ENCODE assay signal across 1 cellular context in the genomic region with DNA sequence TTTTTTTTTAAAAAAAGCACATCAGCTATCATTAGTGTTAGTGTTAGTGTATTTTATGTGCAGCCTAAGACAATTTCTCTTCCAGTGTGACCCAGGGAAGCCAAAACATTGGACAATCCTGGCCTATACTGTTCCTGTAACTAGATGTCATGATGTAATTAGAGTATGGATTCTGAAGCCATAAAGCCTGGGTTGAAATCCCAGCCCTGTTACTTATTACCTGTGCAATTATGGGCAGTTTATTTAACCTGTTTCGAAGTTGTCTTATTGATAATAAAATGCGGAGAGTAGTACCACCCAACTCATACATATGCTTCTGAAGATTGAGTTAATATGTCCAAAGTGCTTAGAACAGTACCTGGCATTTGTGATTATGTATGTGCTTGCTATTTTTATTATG.
TF ChIP-seq lines count a peak whose summit lies in the region.

No MANE protein-coding gene starts in this region.

TF ChIP-seq in GM23338, 12 proteins besides CTCF, POLR2A, EP300 and RAD21 (continued from another document):
- TF ChIP-seq, protein P1, sequence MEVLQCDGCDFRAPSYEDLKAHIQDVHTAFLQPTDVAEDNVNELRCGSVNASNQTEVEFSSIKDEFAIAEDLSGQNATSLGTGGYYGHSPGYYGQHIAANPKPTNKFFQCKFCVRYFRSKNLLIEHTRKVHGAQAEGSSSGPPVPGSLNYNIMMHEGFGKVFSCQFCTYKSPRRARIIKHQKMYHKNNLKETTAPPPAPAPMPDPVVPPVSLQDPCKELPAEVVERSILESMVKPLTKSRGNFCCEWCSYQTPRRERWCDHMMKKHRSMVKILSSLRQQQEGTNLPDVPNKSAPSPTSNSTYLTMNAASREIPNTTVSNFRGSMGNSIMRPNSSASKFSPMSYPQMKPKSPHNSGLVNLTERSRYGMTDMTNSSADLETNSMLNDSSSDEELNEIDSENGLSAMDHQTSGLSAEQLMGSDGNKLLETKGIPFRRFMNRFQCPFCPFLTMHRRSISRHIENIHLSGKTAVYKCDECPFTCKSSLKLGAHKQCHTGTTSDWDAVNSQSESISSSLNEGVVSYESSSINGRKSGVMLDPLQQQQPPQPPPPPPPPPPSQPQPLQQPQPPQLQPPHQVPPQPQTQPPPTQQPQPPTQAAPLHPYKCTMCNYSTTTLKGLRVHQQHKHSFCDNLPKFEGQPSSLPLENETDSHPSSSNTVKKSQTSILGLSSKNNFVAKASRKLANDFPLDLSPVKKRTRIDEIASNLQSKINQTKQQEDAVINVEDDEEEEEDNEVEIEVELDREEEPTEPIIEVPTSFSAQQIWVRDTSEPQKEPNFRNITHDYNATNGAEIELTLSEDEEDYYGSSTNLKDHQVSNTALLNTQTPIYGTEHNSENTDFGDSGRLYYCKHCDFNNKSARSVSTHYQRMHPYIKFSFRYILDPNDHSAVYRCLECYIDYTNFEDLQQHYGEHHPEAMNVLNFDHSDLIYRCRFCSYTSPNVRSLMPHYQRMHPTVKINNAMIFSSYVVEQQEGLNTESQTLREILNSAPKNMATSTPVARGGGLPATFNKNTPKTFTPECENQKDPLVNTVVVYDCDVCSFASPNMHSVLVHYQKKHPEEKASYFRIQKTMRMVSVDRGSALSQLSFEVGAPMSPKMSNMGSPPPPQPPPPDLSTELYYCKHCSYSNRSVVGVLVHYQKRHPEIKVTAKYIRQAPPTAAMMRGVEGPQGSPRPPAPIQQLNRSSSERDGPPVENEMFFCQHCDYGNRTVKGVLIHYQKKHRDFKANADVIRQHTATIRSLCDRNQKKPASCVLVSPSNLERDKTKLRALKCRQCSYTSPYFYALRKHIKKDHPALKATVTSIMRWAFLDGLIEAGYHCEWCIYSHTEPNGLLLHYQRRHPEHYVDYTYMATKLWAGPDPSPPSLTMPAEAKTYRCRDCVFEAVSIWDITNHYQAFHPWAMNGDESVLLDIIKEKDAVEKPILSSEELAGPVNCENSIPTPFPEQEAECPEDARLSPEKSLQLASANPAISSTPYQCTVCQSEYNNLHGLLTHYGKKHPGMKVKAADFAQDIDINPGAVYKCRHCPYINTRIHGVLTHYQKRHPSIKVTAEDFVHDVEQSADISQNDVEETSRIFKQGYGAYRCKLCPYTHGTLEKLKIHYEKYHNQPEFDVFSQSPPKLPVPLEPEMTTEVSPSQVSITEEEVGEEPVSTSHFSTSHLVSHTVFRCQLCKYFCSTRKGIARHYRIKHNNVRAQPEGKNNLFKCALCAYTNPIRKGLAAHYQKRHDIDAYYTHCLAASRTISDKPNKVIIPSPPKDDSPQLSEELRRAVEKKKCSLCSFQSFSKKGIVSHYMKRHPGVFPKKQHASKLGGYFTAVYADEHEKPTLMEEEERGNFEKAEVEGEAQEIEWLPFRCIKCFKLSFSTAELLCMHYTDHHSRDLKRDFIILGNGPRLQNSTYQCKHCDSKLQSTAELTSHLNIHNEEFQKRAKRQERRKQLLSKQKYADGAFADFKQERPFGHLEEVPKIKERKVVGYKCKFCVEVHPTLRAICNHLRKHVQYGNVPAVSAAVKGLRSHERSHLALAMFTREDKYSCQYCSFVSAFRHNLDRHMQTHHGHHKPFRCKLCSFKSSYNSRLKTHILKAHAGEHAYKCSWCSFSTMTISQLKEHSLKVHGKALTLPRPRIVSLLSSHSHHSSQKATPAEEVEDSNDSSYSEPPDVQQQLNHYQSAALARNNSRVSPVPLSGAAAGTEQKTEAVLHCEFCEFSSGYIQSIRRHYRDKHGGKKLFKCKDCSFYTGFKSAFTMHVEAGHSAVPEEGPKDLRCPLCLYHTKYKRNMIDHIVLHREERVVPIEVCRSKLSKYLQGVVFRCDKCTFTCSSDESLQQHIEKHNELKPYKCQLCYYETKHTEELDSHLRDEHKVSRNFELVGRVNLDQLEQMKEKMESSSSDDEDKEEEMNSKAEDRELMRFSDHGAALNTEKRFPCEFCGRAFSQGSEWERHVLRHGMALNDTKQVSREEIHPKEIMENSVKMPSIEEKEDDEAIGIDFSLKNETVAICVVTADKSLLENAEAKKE (CRISPR knock-in tag; IDR thresholded peaks at IDR 0.05): no peak
- TF ChIP-seq JUNB (IDR thresholded peaks at IDR 0.05; ENCODE audit: unreplicated experiment) (no peak), NANOG (IDR thresholded peaks at IDR 0.05; ENCODE audit: borderline replicate concordance) (no peak), ZNF114 (CRISPR knock-in tag; IDR thresholded peaks at IDR 0.05) (no peak), POLR2AphosphoS5 (IDR thresholded peaks at IDR 0.05; ENCODE audit: low read depth) (no peak)
